11 cellular contexts compared by ENCODE assay signal in the genomic region with DNA sequence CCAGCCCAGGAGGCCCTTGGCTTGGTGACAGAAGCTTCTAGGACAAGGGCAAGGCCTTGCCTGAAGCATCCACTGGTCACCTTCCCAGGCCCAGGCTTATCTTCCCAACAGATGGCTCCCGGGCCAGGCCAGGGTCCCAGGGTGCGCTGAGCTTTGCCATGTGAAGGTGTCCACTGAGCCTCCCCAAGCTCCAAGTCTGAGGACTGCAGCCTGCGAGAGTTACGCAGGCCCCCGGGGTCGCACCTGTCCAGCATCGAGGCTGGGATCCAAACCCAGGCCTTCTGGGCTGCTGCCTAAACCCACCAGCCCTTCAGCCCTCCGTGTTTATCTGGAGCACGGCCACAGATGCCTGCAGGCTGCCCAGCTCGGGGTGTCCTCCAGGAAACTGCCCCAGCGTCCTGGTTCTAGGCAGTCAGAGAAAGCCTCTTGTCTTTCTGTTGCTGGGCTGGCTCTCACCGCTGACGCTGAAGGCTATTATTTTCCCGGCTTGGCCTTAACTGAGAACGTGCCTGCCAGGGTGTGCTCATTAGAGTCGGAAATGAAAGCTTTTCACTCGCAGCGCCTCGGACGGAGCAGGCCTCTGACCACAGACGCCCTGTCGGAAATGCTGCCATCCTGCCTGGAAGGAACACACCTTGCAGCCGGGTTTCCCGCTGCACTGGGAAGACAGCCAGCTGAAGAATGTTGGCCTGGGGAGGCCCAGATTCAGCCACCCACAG.
A peak's percentile ranks its signal among the peaks of the same experiment; 100 is the strongest.
DNase-seq lines count a peak whose midpoint lies in the region; ATAC-seq and TF ChIP-seq lines count a peak whose summit lies in the region.
"Had no signal": no experiment of that assay in that cellular context is flagged by ENCODE, and none has a peak within 500 bp of the region (broad histone marks: within the 10 kb centered on the region; RNA-seq: fewer than 3 reads in every experiment).

No MANE protein-coding gene starts in this region.

- no peaks in the 10 kb centered on the region for H3K4me1 Mint-ChIP-seq in activated CD4-positive, alpha-beta memory T cell treated with anti-CD3 and anti-CD28 coated beads, Interleukin-2, amount 10 ng/mL, durations not matched to agents 7 days and 5 days

- no peak overlapping the region for H3K4me3 ChIP-seq in lung
- H3K4me3 ChIP-seq in testis: no peak overlapping the region
- H3K4me3 ChIP-seq: mucosa of descending colon had no signal

- H3K27ac ChIP-seq in cingulate gyrus (ENCODE audit: low read depth, low read length) (peak overlapping the region; percentile 65), lung (ENCODE audit: low read depth in 1 of 2, low read length in 1 of 2) (peak overlapping the region in 1 of 2 donors; percentile 50), testis (peak overlapping the region; percentile 28 to 66)

- intact Hi-C loops in testis (cut with DNase I; ENCODE audit: low total_unique reads): no loop called here

- no peak overlapping the region for H3K4me3 Mint-ChIP-seq in activated CD4-positive, alpha-beta memory T cell treated with anti-CD3 and anti-CD28 coated beads, Interleukin-2, amount 10 ng/mL, durations not matched to agents 7 days and 5 days
- H3K4me3 Mint-ChIP-seq: activated T-cell treated with anti-CD3 and anti-CD28 coated beads, Interleukin-2, amount 50 U/mL, for 4 hours; stimulated activated memory B cell treated with anti-CD40 and anti-IgM and Interleukin-4, amounts not matched to agents 10 μg/mL and 1 μg/mL and 100 μg/mL, for 72 hours had no signal

- H3K4me1 ChIP-seq in lung (ENCODE audit: control insufficient read depth in 2 of 2, insufficient read depth in 2 of 2, low read length in 2 of 2): peaks cover 0 to 7% of the 10 kb centered on the region in 2 donors
- peaks cover 10% of the 10 kb centered on the region for H3K4me1 ChIP-seq in testis

- CTCF ChIA-PET in activated CD4-positive, alpha-beta memory T cell treated with anti-CD3 and anti-CD28 coated beads, Interleukin-2, amount 10 ng/mL, durations not matched to agents 7 days and 5 days (lab: Charles Lee): interaction anchor here (1.4 kb wide), 1 partner anchor 49 kb away, joined by 3 read pairs; no protein-coding TSS in a partner anchor

- H3K36me3 Mint-ChIP-seq in activated CD4-positive, alpha-beta memory T cell treated with anti-CD3 and anti-CD28 coated beads, Interleukin-2, amount 10 ng/mL, durations not matched to agents 7 days and 5 days (ENCODE audit: low read depth): no peaks in the 10 kb centered on the region
- H3K36me3 Mint-ChIP-seq: stimulated activated memory B cell treated with anti-CD40 and anti-IgM and Interleukin-4, amounts not matched to agents 10 μg/mL and 1 μg/mL and 100 μg/mL, for 72 hours had no signal

- H3K36me3 ChIP-seq in lung (ENCODE audit: control insufficient read depth in 2 of 2, insufficient read depth in 2 of 2, low read length in 2 of 2) (no peaks in the 10 kb centered on the region), testis (ENCODE audit: low read depth, missing control alignments) (no peaks in the 10 kb centered on the region)

- H3K27me3 ChIP-seq in lung (ENCODE audit: control insufficient read depth, insufficient read depth) (no peaks in the 10 kb centered on the region), testis (no peaks in the 10 kb centered on the region)

- H3K27me3 Mint-ChIP-seq in activated CD4-positive, alpha-beta memory T cell treated with anti-CD3 and anti-CD28 coated beads, Interleukin-2, amount 10 ng/mL, durations not matched to agents 7 days and 5 days: no peaks in the 10 kb centered on the region

- TF ChIP-seq CTCF in lung (IDR thresholded peaks at IDR 0.05; ENCODE audit: control extremely low read depth, extremely low read depth): no peak
- no peak for TF ChIP-seq CTCF in testis (IDR thresholded peaks at IDR 0.05)

- DNase-seq in NCI-H226 (peak; percentile 17), lung (ENCODE audit: low spot score) (peak; percentile 44), testis (peak; percentile 51)
- no peak for DNase-seq in stimulated activated naive CD8-positive, alpha-beta T cell treated with anti-CD3 and anti-CD28 coated beads, Interleukin-15, Interleukin-2, amounts not matched to agents 100 U/mL and 50 U/mL, for 24 hours
- no peak for DNase-seq in activated CD4-positive, alpha-beta memory T cell treated with anti-CD3 and anti-CD28 coated beads, Interleukin-2, amount 10 ng/mL, durations not matched to agents 7 days and 5 days
- DNase-seq: activated T-cell treated with anti-CD3 and anti-CD28 coated beads, Interleukin-2, amount 50 U/mL, for 4 hours; mucosa of descending colon had no signal

- no peaks in the 10 kb centered on the region for H3K9me3 Mint-ChIP-seq in activated CD4-positive, alpha-beta memory T cell treated with anti-CD3 and anti-CD28 coated beads, Interleukin-2, amount 10 ng/mL, durations not matched to agents 7 days and 5 days
- H3K9me3 Mint-ChIP-seq: activated T-cell treated with anti-CD3 and anti-CD28 coated beads, Interleukin-2, amount 50 U/mL, for 4 hours; stimulated activated memory B cell treated with anti-CD40 and anti-IgM and Interleukin-4, amounts not matched to agents 10 μg/mL and 1 μg/mL and 100 μg/mL, for 72 hours had no signal

- ATAC-seq in lung (ENCODE audit: insufficient read depth, low FRiP score) (no peak), GM18498 (IDR thresholded peaks at IDR 0.05; ENCODE audit: unreplicated experiment) (no peak), HG03439 (IDR thresholded peaks at IDR 0.05; ENCODE audit: unreplicated experiment) (no peak)
- ATAC-seq in stimulated activated naive CD8-positive, alpha-beta T cell treated with anti-CD3 and anti-CD28 coated beads, Interleukin-15, Interleukin-2, amounts not matched to agents 100 U/mL and 50 U/mL, for 24 hours: no peak
- ATAC-seq: activated T-cell treated with anti-CD3 and anti-CD28 coated beads, Interleukin-2, amount 50 U/mL, for 4 hours; mucosa of descending colon; stimulated activated memory B cell treated with anti-CD40 and anti-IgM and Interleukin-4, amounts not matched to agents 10 μg/mL and 1 μg/mL and 100 μg/mL, for 72 hours had no signal

- TF ChIP-seq POLR2A in testis (IDR thresholded peaks at IDR 0.05): no peak

- H3K9me3 ChIP-seq in lung (ENCODE audit: control insufficient read depth in 2 of 2, insufficient read depth in 1 of 2, low read length in 1 of 2) (no peaks in the 10 kb centered on the region), testis (no peaks in the 10 kb centered on the region)
- H3K9me3 ChIP-seq: mucosa of descending colon had no signal

- POLR2A ChIA-PET in activated CD4-positive, alpha-beta memory T cell treated with anti-CD3 and anti-CD28 coated beads, Interleukin-2, amount 10 ng/mL, durations not matched to agents 7 days and 5 days (lab: Charles Lee): no interaction called here

- 41 to 55% methylated on average over 24 of the region's 24 CpGs for WGBS in lung, 2 donors
- 46 to 67% methylated on average over 11 to 24 of the region's 24 CpGs for WGBS in testis, 2 donors

- H3K27ac Mint-ChIP-seq in activated CD4-positive, alpha-beta memory T cell treated with anti-CD3 and anti-CD28 coated beads, Interleukin-2, amount 10 ng/mL, durations not matched to agents 7 days and 5 days: no peak overlapping the region
- H3K27ac Mint-ChIP-seq: stimulated activated memory B cell treated with anti-CD40 and anti-IgM and Interleukin-4, amounts not matched to agents 10 μg/mL and 1 μg/mL and 100 μg/mL, for 72 hours had no signal

Comparison
In these comparisons a context has a peak if more than half of its experiments do, and no peak if none do; other contexts are left out.
1. DNase-seq: peak in NCI-H226 (single experiment), lung (single experiment) and testis (single experiment); none in stimulated activated naive CD8-positive, alpha-beta T cell treated with anti-CD3 and anti-CD28 coated beads, Interleukin-15, Interleukin-2, amounts not matched to agents 100 U/mL and 50 U/mL, for 24 hours (single experiment) and activated CD4-positive, alpha-beta memory T cell treated with anti-CD3 and anti-CD28 coated beads, Interleukin-2, amount 10 ng/mL, durations not matched to agents 7 days and 5 days (single experiment).